In genomic region chr12:38110026-38110699, GRCh38 we compare ENCODE assay signal across 16 cellular contexts.
"Had no signal": no experiment of that assay in that cellular context is flagged by ENCODE, and none has a peak within 500 bp of the region (broad histone marks: within the 10 kb centered on the region; RNA-seq: fewer than 3 reads in every experiment).

No MANE protein-coding gene starts in this region.

- H3K4me3 Mint-ChIP-seq: naive thymus-derived CD4-positive, alpha-beta T cell; nephron progenitor cell had no signal

- H3K36me3 ChIP-seq: sigmoid colon, stomach, thoracic aorta, transverse colon had no signal

- H3K4me3 ChIP-seq: psoas muscle, sigmoid colon, skin epidermis, stomach, thoracic aorta, transverse colon had no signal

- H3K4me1 Mint-ChIP-seq: nephron progenitor cell had no signal

- H3K4me1 ChIP-seq: foreskin keratinocyte, psoas muscle, sigmoid colon, transverse colon had no signal

- H3K9me3 ChIP-seq: psoas muscle, sigmoid colon, stomach, thoracic aorta, transverse colon had no signal

- ATAC-seq: foreskin keratinocyte; left cardiac atrium; naive thymus-derived CD4-positive, alpha-beta T cell; psoas muscle had no signal

- DNase-seq: effector memory CD4-positive, alpha-beta T cell; kidney; left cardiac atrium; naive thymus-derived CD4-positive, alpha-beta T cell; nephron progenitor cell; psoas muscle; sigmoid colon; stimulated activated CD4-positive, alpha-beta T cell treated with anti-CD3 and anti-CD28 coated beads, Interleukin-2, amount 100 ng/mL, for 24 hours; stimulated activated CD4-positive, alpha-beta T cell treated with anti-CD3 and anti-CD28 coated beads, Interleukin-4, amount 100 ng/mL, for 4 hours; stimulated activated naive CD4-positive, alpha-beta T cell; stomach; substantia nigra; transverse colon had no signal

- H3K27ac Mint-ChIP-seq: naive thymus-derived CD4-positive, alpha-beta T cell; nephron progenitor cell had no signal

- H3K27ac ChIP-seq: foreskin keratinocyte, psoas muscle, sigmoid colon, skin epidermis, stomach, thoracic aorta, transverse colon had no signal

- H3K27me3 ChIP-seq: foreskin keratinocyte, sigmoid colon, stomach, transverse colon had no signal
